12 cellular contexts compared by ENCODE assay signal in genomic region chr10:17387861-17388503, GRCh38.
DNase-seq lines count a peak whose midpoint lies in the region; ATAC-seq and TF ChIP-seq lines count a peak whose summit lies in the region.
"Had no signal": no experiment of that assay in that cellular context is flagged by ENCODE, and none has a peak within 500 bp of the region (broad histone marks: within the 10 kb centered on the region; RNA-seq: fewer than 3 reads in every experiment).

No MANE protein-coding gene starts in this region.

- peak overlapping the region in 1 of 2 donors; percentile 18 for H3K27ac Mint-ChIP-seq in effector memory CD8-positive, alpha-beta T cell
- H3K27ac Mint-ChIP-seq in activated T-helper 2 cell treated with anti-CD3 and anti-CD28 coated beads, Interferon-gamma antibody, Interleukin-2, Interleukin-4, amounts not matched to agents 10 μg/mL and 5 μg/mL and 100 μg/mL, durations not matched to agents 14 hours and 24 hours and 36 hours, result no peak overlapping the region
- H3K27ac Mint-ChIP-seq: activated naive CD4-positive, alpha-beta T cell treated with anti-CD3 and anti-CD28 coated beads, Interleukin-2, amount 50 U/mL, for 24 hours had no signal

- DNase-seq in AG20443 (ENCODE audit: low spot score) (peak; percentile 19), LNCaP clone FGC (ENCODE audit: low read depth) (peak; percentile 99), RWPE1 (ENCODE audit: low spot score) (peak; percentile 26), foreskin melanocyte (peak; percentile 77), upper lobe of right lung (no peak), UCSD-AML1 (lab: John Stamatoyannopoulos, UW; ENCODE audit: unreplicated experiment) (no peak)
- DNase-seq in effector memory CD8-positive, alpha-beta T cell, result no peak
- no peak for DNase-seq in activated T-helper 2 cell treated with anti-CD3 and anti-CD28 coated beads, Interferon-gamma antibody, Interleukin-2, Interleukin-4, amounts not matched to agents 10 μg/mL and 5 μg/mL and 100 μg/mL, durations not matched to agents 14 hours and 24 hours and 36 hours (ENCODE audit: low spot score)

- POLR2A ChIA-PET in RWPE1 (lab: Yijun Ruan, JAX; ENCODE audit: low non-redundant PET), result no interaction called here

- H3K4me1 ChIP-seq in upper lobe of right lung, result no peaks in the 10 kb centered on the region
- H3K4me1 ChIP-seq: right atrium auricular region had no signal

- no peaks in the 10 kb centered on the region for H3K9me3 ChIP-seq in upper lobe of right lung
- H3K9me3 ChIP-seq: right atrium auricular region had no signal

- no peaks in the 10 kb centered on the region for H3K9me3 Mint-ChIP-seq in effector memory CD8-positive, alpha-beta T cell
- no peaks in the 10 kb centered on the region for H3K9me3 Mint-ChIP-seq in activated T-helper 2 cell treated with anti-CD3 and anti-CD28 coated beads, Interferon-gamma antibody, Interleukin-2, Interleukin-4, amounts not matched to agents 10 μg/mL and 5 μg/mL and 100 μg/mL, durations not matched to agents 14 hours and 24 hours and 36 hours
- H3K9me3 Mint-ChIP-seq: activated naive CD4-positive, alpha-beta T cell treated with anti-CD3 and anti-CD28 coated beads, Interleukin-2, amount 50 U/mL, for 24 hours had no signal

- TF ChIP-seq CTCF in LNCaP clone FGC (IDR thresholded peaks at IDR 0.05; ENCODE audit: control insufficient read depth, extremely low read depth, insufficient read depth), result no peak
- TF ChIP-seq CTCF in RWPE1 (conservative IDR thresholded peaks at IDR 0.05; ENCODE audit: low read depth), result no peak
- no peak for TF ChIP-seq CTCF in upper lobe of right lung (IDR thresholded peaks at IDR 0.05)

- H3K4me3 ChIP-seq in LNCaP clone FGC (ENCODE audit: low read depth, low read length), result peak overlapping the region; percentile 88
- H3K4me3 ChIP-seq in upper lobe of right lung, result no peak overlapping the region
- H3K4me3 ChIP-seq: right atrium auricular region had no signal

- intact Hi-C loops in upper lobe of right lung (cut with DNase I), result no loop called here
- intact Hi-C loops in activated T-helper 2 cell treated with anti-CD3 and anti-CD28 coated beads, Interferon-gamma antibody, Interleukin-2, Interleukin-4, amounts not matched to agents 10 μg/mL and 5 μg/mL and 100 μg/mL, durations not matched to agents 14 hours and 24 hours and 36 hours (cut with micrococcal nuclease), result no loop called here

- peaks cover 0 to 1% of the 10 kb centered on the region in 2 donors for H3K4me1 Mint-ChIP-seq in effector memory CD8-positive, alpha-beta T cell (ENCODE audit: low read depth in 2 of 2)
- H3K4me1 Mint-ChIP-seq in activated T-helper 2 cell treated with anti-CD3 and anti-CD28 coated beads, Interferon-gamma antibody, Interleukin-2, Interleukin-4, amounts not matched to agents 10 μg/mL and 5 μg/mL and 100 μg/mL, durations not matched to agents 14 hours and 24 hours and 36 hours (ENCODE audit: low read depth), result no peaks in the 10 kb centered on the region
- H3K4me1 Mint-ChIP-seq: activated naive CD4-positive, alpha-beta T cell treated with anti-CD3 and anti-CD28 coated beads, Interleukin-2, amount 50 U/mL, for 24 hours had no signal

- no peak overlapping the region for H3K27ac ChIP-seq in RWPE1
- no peak overlapping the region for H3K27ac ChIP-seq in upper lobe of right lung
- H3K27ac ChIP-seq: right atrium auricular region had no signal

- no peak for ATAC-seq in upper lobe of right lung
- no peak for ATAC-seq in effector memory CD8-positive, alpha-beta T cell (replicated peaks)
- ATAC-seq: activated CD4-positive, CD25-positive, alpha-beta regulatory T cell treated with anti-CD3 and anti-CD28 coated beads, Interleukin-2, amount 50 U/mL, for 24 hours; left lobe of liver had no signal

- H3K36me3 Mint-ChIP-seq in effector memory CD8-positive, alpha-beta T cell (ENCODE audit: insufficient read depth), result peaks cover 2% of the 10 kb centered on the region
- H3K36me3 Mint-ChIP-seq in activated T-helper 2 cell treated with anti-CD3 and anti-CD28 coated beads, Interferon-gamma antibody, Interleukin-2, Interleukin-4, amounts not matched to agents 10 μg/mL and 5 μg/mL and 100 μg/mL, durations not matched to agents 14 hours and 24 hours and 36 hours (ENCODE audit: low read depth), result no peaks in the 10 kb centered on the region

- CTCF ChIA-PET in RWPE1 (lab: Yijun Ruan, JAX), result interaction anchor here (0.6 kb wide), 1 partner anchor 16 kb away, joined by 3 read pairs; no protein-coding TSS in a partner anchor

- peaks cover 0 to 7% of the 10 kb centered on the region in 2 donors for H3K27me3 Mint-ChIP-seq in effector memory CD8-positive, alpha-beta T cell
- no peaks in the 10 kb centered on the region for H3K27me3 Mint-ChIP-seq in activated T-helper 2 cell treated with anti-CD3 and anti-CD28 coated beads, Interferon-gamma antibody, Interleukin-2, Interleukin-4, amounts not matched to agents 10 μg/mL and 5 μg/mL and 100 μg/mL, durations not matched to agents 14 hours and 24 hours and 36 hours (ENCODE audit: low read depth)
- H3K27me3 Mint-ChIP-seq: activated naive CD4-positive, alpha-beta T cell treated with anti-CD3 and anti-CD28 coated beads, Interleukin-2, amount 50 U/mL, for 24 hours had no signal

- H3K36me3 ChIP-seq in upper lobe of right lung, result no peaks in the 10 kb centered on the region
- H3K36me3 ChIP-seq: right atrium auricular region had no signal

- no peaks in the 10 kb centered on the region for H3K27me3 ChIP-seq in upper lobe of right lung
- H3K27me3 ChIP-seq: right atrium auricular region had no signal

- no peak overlapping the region for H3K4me3 Mint-ChIP-seq in effector memory CD8-positive, alpha-beta T cell
- H3K4me3 Mint-ChIP-seq in activated T-helper 2 cell treated with anti-CD3 and anti-CD28 coated beads, Interferon-gamma antibody, Interleukin-2, Interleukin-4, amounts not matched to agents 10 μg/mL and 5 μg/mL and 100 μg/mL, durations not matched to agents 14 hours and 24 hours and 36 hours (ENCODE audit: low read depth), result no peak overlapping the region
- H3K4me3 Mint-ChIP-seq: activated naive CD4-positive, alpha-beta T cell treated with anti-CD3 and anti-CD28 coated beads, Interleukin-2, amount 50 U/mL, for 24 hours had no signal

Comparison
In these comparisons a context has a peak if more than half of its experiments do, and no peak if none do; other contexts are left out.
1. DNase-seq: peak in AG20443 (single experiment), LNCaP clone FGC (single experiment), RWPE1 (single experiment) and foreskin melanocyte (single experiment); none in upper lobe of right lung (single experiment), effector memory CD8-positive, alpha-beta T cell (0 of 3), UCSD-AML1 (single experiment) and activated T-helper 2 cell treated with anti-CD3 and anti-CD28 coated beads, Interferon-gamma antibody, Interleukin-2, Interleukin-4, amounts not matched to agents 10 μg/mL and 5 μg/mL and 100 μg/mL, durations not matched to agents 14 hours and 24 hours and 36 hours (single experiment).